In the genomic region with DNA sequence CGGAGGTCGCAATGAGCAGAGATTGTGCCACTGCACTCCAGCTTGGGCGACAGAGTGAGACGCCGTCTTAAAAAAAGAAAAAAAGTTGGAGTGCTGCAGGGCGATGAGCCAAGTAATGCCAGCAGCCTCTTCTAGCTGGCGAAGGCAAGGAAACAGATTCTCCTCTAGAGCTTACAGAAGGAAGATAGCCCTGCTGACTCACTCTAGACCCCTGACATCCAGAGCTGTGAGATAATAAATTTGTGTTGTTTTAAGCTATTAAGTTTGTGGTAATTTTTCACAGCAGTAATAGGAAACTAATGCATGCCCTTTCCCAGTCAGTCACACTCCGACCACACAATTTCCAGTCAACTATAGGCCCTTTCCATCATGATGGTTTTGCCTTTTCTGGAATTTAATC, we compare ENCODE assay signal across 33 cellular contexts. TPM values are rescaled to one million over a fixed set of nuclear protein-coding genes. Genes with fewer than 3 reads are reported as not detected.
"Had no signal": no experiment of that assay in that cellular context is flagged by ENCODE, and none has a peak within 500 bp of the region (broad histone marks: within the 10 kb centered on the region; RNA-seq: fewer than 3 reads in every experiment).

No MANE protein-coding gene starts in this region.

- DNase-seq: activated CD4-positive, alpha-beta T cell treated with anti-CD3 and anti-CD28 coated beads for 36 hours; activated CD4-positive, alpha-beta T cell treated with anti-CD3 and anti-CD28 coated beads, Interleukin-2, amount 10 ng/mL, durations not matched to agents 7 days and 5 days; activated CD4-positive, alpha-beta T cell treated with anti-CD3 and anti-CD28 coated beads, Interleukin-2, amount 50 U/mL, for 48 hours; activated CD8-positive, alpha-beta T cell treated with anti-CD3 and anti-CD28 coated beads, Interleukin-2, amount 10 ng/mL, durations not matched to agents 7 days and 5 days; activated gamma-delta T cell treated with Interleukin-2 at 50 U/mL for 16 hours; activated naive CD4-positive, alpha-beta T cell treated with anti-CD3 and anti-CD28 coated beads for 36 hours; activated T-cell treated with anti-CD3 and anti-CD28 coated beads, Interleukin-2, amount 50 U/mL, for 24 hours; adrenal gland; body of pancreas; Karpas-422; MG63; NCI-H1092; NCI-H146; NCI-H187; NCI-H2029 treated with DMSO at 0.1 percent for 48 hours; NCI-H2107; NCI-H2171; NCI-H510A; NCI-H526; NCI-H748 treated with DMSO at 0.1 percent for 48 hours; PC-9; SIG-M5; SW 1271; T-helper 1 cell; T-helper 2 cell; T-helper 9 cell had no signal

- H3K27me3 ChIP-seq: MG63 had no signal

- H3K4me1 ChIP-seq: adrenal gland, body of pancreas, breast epithelium had no signal

- H3K4me3 ChIP-seq: adrenal gland, body of pancreas, breast epithelium, MG63, PC-9 had no signal

- H3K36me3 ChIP-seq: adrenal gland, breast epithelium, MG63 had no signal

- H3K9me3 ChIP-seq: adrenal gland, body of pancreas, breast epithelium, MG63 had no signal

- H3K27ac ChIP-seq: adrenal gland, body of pancreas, breast epithelium, PC-9, RWPE1 had no signal

RNA-seq across cellular contexts. Expression of gene PRSS16, which starts 16.4 kb away (rescaled TPM):
- total RNA-seq: cardiac septum had no signal

RNA-seq across cellular contexts. Expression of gene POM121L2, which starts 48.2 kb away (rescaled TPM):
- total RNA-seq: activated CD4-positive, alpha-beta T cell treated with anti-CD3 and anti-CD28 coated beads for 36 hours; activated CD4-positive, alpha-beta T cell treated with anti-CD3 and anti-CD28 coated beads, Interleukin-2, amount 10 ng/mL, durations not matched to agents 7 days and 5 days; activated CD8-positive, alpha-beta T cell treated with anti-CD3 and anti-CD28 coated beads, Interleukin-2, amount 10 ng/mL, durations not matched to agents 7 days and 5 days; activated naive CD4-positive, alpha-beta T cell treated with anti-CD3 and anti-CD28 coated beads for 36 hours; activated naive CD4-positive, alpha-beta T cell treated with anti-CD3 and anti-CD28 coated beads, Interleukin-2, amount 50 U/mL, for 72 hours; adrenal gland; astrocyte; body of pancreas; breast epithelium; cardiac septum; OCI-LY7; Right ventricle myocardium inferior had no signal
